Comparison of ENCODE assay signal across 8 cellular contexts in the genomic region with DNA sequence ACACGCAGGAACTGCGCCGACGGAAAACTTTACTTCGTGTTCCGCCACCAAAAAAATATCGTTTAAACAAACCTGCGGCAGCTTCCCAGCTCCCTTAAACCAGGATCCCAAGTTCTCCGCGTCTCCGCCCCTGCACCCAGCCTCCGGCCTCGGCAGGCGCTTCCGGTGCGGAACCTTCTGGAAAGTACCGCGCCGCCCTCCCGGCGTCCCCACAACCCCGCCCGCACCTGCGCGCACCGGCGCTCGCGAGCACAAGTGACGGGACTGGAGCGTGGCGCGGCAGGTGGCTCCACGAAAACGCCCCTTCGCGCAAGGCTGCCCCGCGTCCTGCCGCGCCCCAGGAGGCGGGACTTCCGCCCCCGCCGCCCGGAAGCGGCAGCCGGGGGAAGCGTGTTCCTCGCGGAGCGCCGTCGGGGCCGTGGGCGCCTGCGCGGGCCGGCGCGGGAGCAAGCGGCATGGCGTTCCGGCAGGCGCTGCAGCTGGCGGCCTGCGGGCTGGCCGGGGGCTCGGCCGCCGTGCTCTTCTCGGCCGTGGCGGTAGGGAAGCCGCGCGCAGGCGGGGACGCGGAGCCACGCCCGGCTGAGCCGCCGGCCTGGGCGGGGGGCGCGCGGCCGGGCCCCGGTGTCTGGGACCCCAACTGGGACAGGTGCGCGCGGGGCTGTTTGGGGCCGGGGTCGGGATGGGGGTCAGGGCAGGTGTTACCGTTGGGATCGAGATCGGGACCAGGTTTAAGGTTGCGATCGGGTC. TPM values are rescaled to one million over a fixed set of nuclear protein-coding genes. Genes with fewer than 3 reads are reported as not detected.
DNase-seq lines count a peak whose midpoint lies in the region; ATAC-seq, FAIRE-seq and TF ChIP-seq lines count a peak whose summit lies in the region.

A gene (plus strand): TSS at position 421 of the 747 bp plus-strand sequence. CDS start 35 bp downstream, at position 456.

- peak in 1 of 2 donors; percentile 71 for TF ChIP-seq POLR2A in thyroid gland (IDR thresholded peaks at IDR 0.05)

- 0 to 1% methylated on average over 67 to 100 of the region's 100 CpGs for WGBS in pancreas, 2 donors
- 0% methylated on average over 10 to 19 of the region's 100 CpGs for WGBS in thyroid gland, 2 donors

- TF ChIP-seq CTCF in GM12864 (IDR thresholded peaks at IDR 0.05; ENCODE audit: low read depth, low read length, missing control alignments) (no peak), pancreas (IDR thresholded peaks at IDR 0.05) (no peak), thyroid gland (IDR thresholded peaks at IDR 0.05) (no peak)

- intact Hi-C loops in head of caudate nucleus (cut with DNase I), result loop anchor here (5.0 kb wide), 1 partner anchor 52 kb away; a partner anchor contains a TSS
- intact Hi-C loops in pancreas (cut with DNase I), result no loop called here
- intact Hi-C loops in thyroid gland (cut with DNase I), result no loop called here

- peak within 1 kb of the TSS; percentile 71 for H3K4me3 ChIP-seq in GM12864 (ENCODE audit: low read depth, low read length)
- H3K4me3 ChIP-seq in pancreas, result peak within 1 kb of the TSS; percentile 58 to 93 (median 89)
- H3K4me3 ChIP-seq in thyroid gland (replicated peaks in 1 of 3), result peak within 1 kb of the TSS; percentile 67 to 98 (median 69)

- H3K4me1 ChIP-seq in pancreas (peaks cover 0 to 10% (median 8%) of the 10 kb centered on the region in 3 donors), thyroid gland (peaks cover 7 to 11% of the 10 kb centered on the region in 2 donors)

- FAIRE-seq in pancreas (lab: Jason Lieb, UNC), result no peak

- H3K36me3 ChIP-seq in pancreas (no peaks in the 10 kb centered on the region), thyroid gland (no peaks in the 10 kb centered on the region)

- H3K9me3 Mint-ChIP-seq in activated naive CD4-positive, alpha-beta T cell treated with anti-CD3 and anti-CD28 coated beads, Interleukin-2, amount 50 U/mL, for 72 hours, result peaks cover 5 to 11% of the 10 kb centered on the region in 2 donors

- H3K36me3 Mint-ChIP-seq in activated naive CD4-positive, alpha-beta T cell treated with anti-CD3 and anti-CD28 coated beads, Interleukin-2, amount 50 U/mL, for 72 hours, result peaks cover 13 to 34% of the 10 kb centered on the region in 2 donors

- H3K27ac Mint-ChIP-seq in activated naive CD4-positive, alpha-beta T cell treated with anti-CD3 and anti-CD28 coated beads, Interleukin-2, amount 50 U/mL, for 72 hours, result peak within 1 kb of the TSS; percentile 89 to 90

- DNase-seq in GM12864 (ENCODE audit: low read depth) (peak; percentile 80), NCI-H1092 (lab: John Stamatoyannopoulos, UW) (peak; percentile 75), SKM-1 treated with dmso at 0.1 percent for 144 hours (lab: John Stamatoyannopoulos, UW; ENCODE audit: unreplicated experiment) (peak; percentile 48), head of caudate nucleus (peak; percentile 48 to 93 (median 84)), pancreas (peak; percentile 85 to 94 (median 90)), thyroid gland (peak; percentile 93)
- peak; percentile 91 for DNase-seq in activated naive CD4-positive, alpha-beta T cell treated with anti-CD3 and anti-CD28 coated beads, Interleukin-2, amount 50 U/mL, for 72 hours (ENCODE audit: low spot score in 2 of 2)

- H3K9me3 ChIP-seq in pancreas (no peaks in the 10 kb centered on the region), thyroid gland (no peaks in the 10 kb centered on the region)

- ATAC-seq in HG02623 (IDR thresholded peaks at IDR 0.05; ENCODE audit: unreplicated experiment), result peak; percentile 78
- peak; percentile 95 for ATAC-seq in activated naive CD4-positive, alpha-beta T cell treated with anti-CD3 and anti-CD28 coated beads, Interleukin-2, amount 50 U/mL, for 72 hours
- peak; percentile 93 to 95 (median 94) for ATAC-seq in pancreas

- H3K27me3 ChIP-seq in pancreas, result no peaks in the 10 kb centered on the region
- H3K27me3 ChIP-seq in thyroid gland, result no peaks in the 10 kb centered on the region

- H3K27ac ChIP-seq in pancreas, result peak within 1 kb of the TSS; percentile 67 to 92 (median 75)
- peak within 1 kb of the TSS; percentile 6 to 85 (median 78) for H3K27ac ChIP-seq in thyroid gland

RNA-seq across cellular contexts. Expression of the gene that starts here (rescaled TPM):
- 10 to 100 TPM; 60.0 to 65.9 TPM for total RNA-seq in activated naive CD4-positive, alpha-beta T cell treated with anti-CD3 and anti-CD28 coated beads, Interleukin-2, amount 50 U/mL, for 72 hours
- total RNA-seq in pancreas (10 to 100 TPM; 14.9 to 27.3 (median 18.0) TPM), thyroid gland (10 to 100 TPM; 21.6 to 45.8 (median 26.0) TPM)
- polyA plus RNA-seq in pancreas, result 10 to 100 TPM in 1 of 2 donors, 1 to 10 TPM in 1; 9.0 to 14.4 TPM

Comparison
In these comparisons a context has a peak if more than half of its experiments do, and no peak if none do; other contexts are left out.
1. Peak in every context shown above with its lines: DNase-seq, ATAC-seq, H3K4me3 ChIP-seq and H3K27ac ChIP-seq.